Comparison of ENCODE assay signal across 8 cellular contexts in the genomic region with DNA sequence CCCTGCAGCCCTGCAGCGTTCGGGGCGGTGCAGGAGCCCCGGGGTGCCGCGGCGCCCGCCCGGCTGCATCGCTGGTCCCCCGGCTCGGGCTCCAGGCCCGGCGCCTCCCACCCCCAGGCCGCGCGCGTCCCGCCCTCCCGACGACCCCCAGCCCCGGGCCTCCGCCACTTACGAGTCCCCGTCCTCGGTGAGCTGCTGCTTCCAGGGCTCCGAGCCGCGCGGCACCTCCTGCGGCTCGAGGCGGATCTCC. TPM values are rescaled to one million over a fixed set of nuclear protein-coding genes. Genes with fewer than 3 reads are reported as not detected.
DNase-seq lines count a peak whose midpoint lies in the region; ATAC-seq and TF ChIP-seq lines count a peak whose summit lies in the region.

No MANE protein-coding gene starts in this region.

- peak overlapping the region; percentile 88 for H3K9ac ChIP-seq in ES-I3 (ENCODE audit: low read depth, low read length)
- H3K9ac ChIP-seq in Loucy (ENCODE audit: low read depth, low read length, poor library complexity, severe bottlenecking) = peak overlapping the region; percentile 93

- H4K20me1 ChIP-seq in Loucy (ENCODE audit: insufficient read depth, low read length, poor library complexity, severe bottlenecking) = peaks cover 32% of the 10 kb centered on the region
- H4K20me1 ChIP-seq in osteoblast (ENCODE audit: insufficient read depth, low read length) = peaks cover 26% of the 10 kb centered on the region

- peaks cover 5% of the 10 kb centered on the region; the same call in 1 of the 2 replicates for H3F3A ChIP-seq in Loucy (ENCODE audit: low read depth)

- peak overlapping the region; percentile 100 for H3K27ac ChIP-seq in effector memory CD4-positive, alpha-beta T cell (ENCODE audit: insufficient read depth, low read length, poor library complexity, severe bottlenecking)
- H3K27ac ChIP-seq in osteoblast (ENCODE audit: low read depth, low read length) = peak overlapping the region; percentile 93

- H3K79me2 ChIP-seq in Loucy (ENCODE audit: insufficient read depth, low read length) (peaks cover 41% of the 10 kb centered on the region), osteoblast (ENCODE audit: insufficient read depth, low read length) (peaks cover 28% of the 10 kb centered on the region)

- no peak for DNase-seq in effector memory CD4-positive, alpha-beta T cell
- no peak for DNase-seq in osteoblast (ENCODE audit: insufficient read length, low spot score, missing footprints)
- no peak for DNase-seq in AG08396 (ENCODE audit: low spot score)
- no peak for DNase-seq in stimulated activated CD4-positive, alpha-beta T cell treated with anti-CD3 and anti-CD28 coated beads, Interleukin-2, amount 100 ng/mL, for 24 hours

- peak overlapping the region; percentile 99 for H3K4me3 ChIP-seq in Loucy (ENCODE audit: low read length, poor library complexity, severe bottlenecking)
- H3K4me3 ChIP-seq in effector memory CD4-positive, alpha-beta T cell (ENCODE audit: insufficient read depth, low read depth, low read length, poor library complexity, severe bottlenecking) = peak overlapping the region; percentile 82
- H3K4me3 ChIP-seq in osteoblast (ENCODE audit: insufficient read depth, low read length) = peak overlapping the region; percentile 95

- peak overlapping the region; percentile 89 for H2AFZ ChIP-seq in Loucy (ENCODE audit: low read length)
- H2AFZ ChIP-seq in osteoblast (ENCODE audit: low read length) = peak overlapping the region; percentile 64

- H3K4me1 ChIP-seq in ES-I3 (ENCODE audit: insufficient read depth, low read length) (peaks cover 18% of the 10 kb centered on the region), Loucy (ENCODE audit: insufficient read depth, low read length, poor library complexity, severe bottlenecking) (peaks cover 50% of the 10 kb centered on the region), osteoblast (ENCODE audit: insufficient read depth, low read length) (peaks cover 38% of the 10 kb centered on the region)
- peaks cover 49% of the 10 kb centered on the region for H3K4me1 ChIP-seq in effector memory CD4-positive, alpha-beta T cell (ENCODE audit: control insufficient read depth, insufficient read depth, low read length, poor library complexity, severe bottlenecking)

- no peaks in the 10 kb centered on the region for H3K9me2 ChIP-seq in Loucy (replicated peaks; ENCODE audit: low read depth, low read length)

- H3K9me3 ChIP-seq in ES-I3 (ENCODE audit: control insufficient read depth, insufficient read depth, low read length) = no peaks in the 10 kb centered on the region
- H3K9me3 ChIP-seq in Loucy (ENCODE audit: insufficient read depth, low read depth, low read length) = no peaks in the 10 kb centered on the region
- no peaks in the 10 kb centered on the region for H3K9me3 ChIP-seq in effector memory CD4-positive, alpha-beta T cell (ENCODE audit: control insufficient read depth, low read length)
- H3K9me3 ChIP-seq in osteoblast (ENCODE audit: low read depth, low read length) = no peaks in the 10 kb centered on the region

- peak overlapping the region; percentile 90 for H3K4me2 ChIP-seq in Loucy (ENCODE audit: low read depth, low read length, poor library complexity, severe bottlenecking)
- H3K4me2 ChIP-seq in osteoblast (ENCODE audit: insufficient read depth, low read length) = peak overlapping the region; percentile 52

- TF ChIP-seq CTCF in Loucy (conservative IDR thresholded peaks at IDR 0.05; ENCODE audit: low read length) = no peak
- TF ChIP-seq CTCF in osteoblast (IDR thresholded peaks at IDR 0.05; ENCODE audit: extremely low read depth, low read depth, low read length) = no peak

- ATAC-seq in HG02763 (IDR thresholded peaks at IDR 0.05; ENCODE audit: unreplicated experiment) = no peak
- ATAC-seq in GM21367 (IDR thresholded peaks at IDR 0.05; ENCODE audit: unreplicated experiment) = no peak

- H3K36me3 ChIP-seq in ES-I3 (ENCODE audit: insufficient read depth, low read length) (peaks cover 9% of the 10 kb centered on the region), Loucy (ENCODE audit: insufficient read depth, low read length) (peaks cover 31% of the 10 kb centered on the region; the same call in 1 of the 2 replicates), osteoblast (ENCODE audit: insufficient read depth, low read length) (peaks cover 38% of the 10 kb centered on the region)
- peaks cover 34% of the 10 kb centered on the region for H3K36me3 ChIP-seq in effector memory CD4-positive, alpha-beta T cell (ENCODE audit: control insufficient read depth, insufficient read depth, low read length)

- H3K27me3 ChIP-seq in Loucy (ENCODE audit: insufficient read depth, low read length, poor library complexity, severe bottlenecking) (no peaks in the 10 kb centered on the region), osteoblast (ENCODE audit: insufficient read depth, low read length) (no peaks in the 10 kb centered on the region)
- no peaks in the 10 kb centered on the region for H3K27me3 ChIP-seq in effector memory CD4-positive, alpha-beta T cell (replicated peaks; ENCODE audit: control insufficient read depth, insufficient read depth, low read length, poor library complexity, severe bottlenecking)

RNA-seq across cellular contexts. Expression of gene NFKBIA, which starts 0.4 kb away (rescaled TPM):
- 43.6 and 51.0 TPM in 2 replicates for total RNA-seq in osteoblast
